ENCODE assay signal across 12 cellular contexts in genomic region chr15:29675791-29676301, GRCh38.
DNase-seq lines count a peak whose midpoint lies in the region; ATAC-seq and TF ChIP-seq lines count a peak whose summit lies in the region.
"Had no signal": no experiment of that assay in that cellular context is flagged by ENCODE, and none has a peak within 500 bp of the region (broad histone marks: within the 10 kb centered on the region; RNA-seq: fewer than 3 reads in every experiment).

No MANE protein-coding gene starts in this region.

- TF ChIP-seq CTCF in stomach (IDR thresholded peaks at IDR 0.05) = no peak
- no peak for TF ChIP-seq CTCF in CD4-positive, alpha-beta T cell (IDR thresholded peaks at IDR 0.05)

- H3K36me3 ChIP-seq in HUES64 (ENCODE audit: insufficient read depth, low read length) = no peaks in the 10 kb centered on the region
- no peaks in the 10 kb centered on the region for H3K36me3 ChIP-seq in stomach

- TF ChIP-seq EP300 in stomach (IDR thresholded peaks at IDR 0.05) = no peak

- H3K27ac Mint-ChIP-seq in activated T-cell treated with anti-CD3 and anti-CD28 coated beads, Interleukin-2, amount 50 U/mL, for 72 hours = no peak overlapping the region
- no peak overlapping the region for H3K27ac Mint-ChIP-seq in CD4-positive, alpha-beta T cell

- H3K27me3 ChIP-seq in HUES64 (ENCODE audit: insufficient read depth, low read length) (no peaks in the 10 kb centered on the region), stomach (peaks cover 0 to 23% (median 0%) of the 10 kb centered on the region in 3 donors)
- H3K27me3 ChIP-seq in CD4-positive, alpha-beta T cell (ENCODE audit: control insufficient read depth, insufficient read depth, low read length) = peaks cover 43% of the 10 kb centered on the region

- H3K9me3 ChIP-seq in HUES64 (ENCODE audit: insufficient read depth, low read depth, low read length) (no peaks in the 10 kb centered on the region), stomach (no peaks in the 10 kb centered on the region)
- H3K9me3 ChIP-seq in CD4-positive, alpha-beta T cell (ENCODE audit: control insufficient read depth, low read length) = no peaks in the 10 kb centered on the region

- in situ Hi-C loops in KBM-7 (cut with MboI; ENCODE audit: low pct_unique_long_range_greater_than_20kb, low sequenced_read_pairs) = no loop called here

- peaks cover 14% of the 10 kb centered on the region; the same call in 1 of the 2 replicates for H3K4me1 ChIP-seq in HUES64 (ENCODE audit: insufficient read depth, low read length)
- peaks cover 6 to 47% (median 39%) of the 10 kb centered on the region in 4 donors for H3K4me1 ChIP-seq in stomach

- peak overlapping the region; percentile 36 for H3K9ac ChIP-seq in HUES64 (ENCODE audit: low read depth, low read length)

- H3K4me3 ChIP-seq in HUES64 (ENCODE audit: low read length) (peak overlapping the region; percentile 80), stomach (peak overlapping the region; percentile 58 to 63 (median 62))
- H3K4me3 ChIP-seq: K562 had no signal

- TF ChIP-seq POLR2A in stomach (IDR thresholded peaks at IDR 0.05) = no peak

- H3K4me3 Mint-ChIP-seq in activated T-cell treated with anti-CD3 and anti-CD28 coated beads, Interleukin-2, amount 50 U/mL, for 72 hours = no peak overlapping the region
- no peak overlapping the region for H3K4me3 Mint-ChIP-seq in CD4-positive, alpha-beta T cell

- CTCF ChIA-PET in CD4-positive, alpha-beta T cell (lab: Charles Lee) = no interaction called here

- ATAC-seq in activated T-cell treated with anti-CD3 and anti-CD28 coated beads, Interleukin-2, amount 50 U/mL, for 72 hours (replicated peaks in 1 of 2) = no peak
- ATAC-seq in CD4-positive, alpha-beta T cell (ENCODE audit: poor library complexity) = no peak
- ATAC-seq: esophagus mucosa, K562 had no signal

- no peaks in the 10 kb centered on the region for H3K9me3 Mint-ChIP-seq in activated T-cell treated with anti-CD3 and anti-CD28 coated beads, Interleukin-2, amount 50 U/mL, for 72 hours
- no peaks in the 10 kb centered on the region for H3K9me3 Mint-ChIP-seq in CD4-positive, alpha-beta T cell

- no peaks in the 10 kb centered on the region for H3K36me3 Mint-ChIP-seq in activated T-cell treated with anti-CD3 and anti-CD28 coated beads, Interleukin-2, amount 50 U/mL, for 72 hours (ENCODE audit: insufficient read depth in 2 of 2)
- no peaks in the 10 kb centered on the region for H3K36me3 Mint-ChIP-seq in CD4-positive, alpha-beta T cell (ENCODE audit: low read depth)

- peaks cover 23% of the 10 kb centered on the region for H3K27me3 Mint-ChIP-seq in activated T-cell treated with anti-CD3 and anti-CD28 coated beads, Interleukin-2, amount 50 U/mL, for 72 hours (ENCODE audit: low read depth)
- H3K27me3 Mint-ChIP-seq in CD4-positive, alpha-beta T cell = peaks cover 62% of the 10 kb centered on the region

- intact Hi-C loops in stomach (cut with DNase I; ENCODE audit: low total_unique reads) = no loop called here
- intact Hi-C loops in CD4-positive, alpha-beta T cell (cut with DNase I, micrococcal nuclease) = no loop called here

- no peak overlapping the region for H3K27ac ChIP-seq in HUES64 (ENCODE audit: low read depth, low read length)
- peak overlapping the region in 2 of 5 donors; percentile 74 to 80 for H3K27ac ChIP-seq in stomach
- no peak overlapping the region for H3K27ac ChIP-seq in CD4-positive, alpha-beta T cell (ENCODE audit: low read depth, low read length)

- H3K4me1 Mint-ChIP-seq in activated T-cell treated with anti-CD3 and anti-CD28 coated beads, Interleukin-2, amount 50 U/mL, for 72 hours (ENCODE audit: low read depth) = no peaks in the 10 kb centered on the region
- no peaks in the 10 kb centered on the region for H3K4me1 Mint-ChIP-seq in CD4-positive, alpha-beta T cell (ENCODE audit: low read depth)

- DNase-seq in ecto neural progenitor cell (ENCODE audit: low spot score) = peak; percentile 58
- DNase-seq in left kidney (ENCODE audit: low read depth, low spot score) = peak; percentile 34
- DNase-seq in stomach = no peak
- no peak for DNase-seq in KBM-7
- no peak for DNase-seq in activated T-cell treated with anti-CD3 and anti-CD28 coated beads, Interleukin-2, amount 50 U/mL, for 72 hours
- DNase-seq in CD4-positive, alpha-beta T cell = no peak
- DNase-seq in C1 segment of cervical spinal cord (lab: John Stamatoyannopoulos, UW) = no peak
- DNase-seq: DND-41, T-helper 2 cell had no signal

- POLR2A ChIA-PET in CD4-positive, alpha-beta T cell (lab: Charles Lee) = no interaction called here

- WGBS in HUES64 = 8% methylated on average over 29 of the region's 29 CpGs
- WGBS in stomach, 5 donors = 44 to 57% (median 49%) methylated on average over 22 to 29 of the region's 29 CpGs

Comparison
In these comparisons a context has a peak if more than half of its experiments do, and no peak if none do; other contexts are left out.
1. DNase-seq: peak in ecto neural progenitor cell (single experiment) and left kidney (single experiment); none in stomach (single experiment), KBM-7 (single experiment), activated T-cell treated with anti-CD3 and anti-CD28 coated beads, Interleukin-2, amount 50 U/mL, for 72 hours (0 of 2), CD4-positive, alpha-beta T cell (0 of 10) and C1 segment of cervical spinal cord (0 of 14).